ENCODE assay signal across 12 cellular contexts in the genomic region with DNA sequence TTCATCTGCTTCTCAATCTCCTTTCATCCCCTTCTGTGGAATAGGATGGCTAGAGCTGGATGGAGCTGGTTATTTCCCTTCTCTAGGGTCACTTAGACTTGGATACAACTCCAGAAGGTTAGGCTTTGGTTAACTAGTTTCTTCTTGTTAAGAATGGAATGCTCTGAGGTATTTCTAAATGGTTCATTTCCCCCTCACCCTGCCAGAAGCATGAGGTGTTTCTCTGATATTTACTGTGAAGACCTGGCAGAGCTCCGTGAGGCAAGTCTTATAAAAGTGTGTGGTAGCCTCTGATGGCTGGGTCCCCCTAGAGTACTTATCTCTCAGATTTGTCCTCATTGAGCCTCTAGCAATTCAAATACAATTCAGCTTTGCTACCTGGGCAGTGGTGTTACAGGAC.
DNase-seq lines count a peak whose midpoint lies in the region; ATAC-seq, FAIRE-seq and TF ChIP-seq lines count a peak whose summit lies in the region.
"Had no signal": no experiment of that assay in that cellular context is flagged by ENCODE, and none has a peak within 500 bp of the region (broad histone marks: within the 10 kb centered on the region; RNA-seq: fewer than 3 reads in every experiment).

No MANE protein-coding gene starts in this region.

- no peak for TF ChIP-seq POLR2A in H54 (IDR thresholded peaks at IDR 0.05; ENCODE audit: low read depth, low read length)
- no peak for TF ChIP-seq POLR2A in sigmoid colon (IDR thresholded peaks at IDR 0.05)

- H3K9me3 ChIP-seq in RWPE2 (ENCODE audit: severe bottlenecking): no peaks in the 10 kb centered on the region
- H3K9me3 ChIP-seq in sigmoid colon: no peaks in the 10 kb centered on the region
- H3K9me3 ChIP-seq: prostate gland had no signal

- H3K27me3 ChIP-seq in RWPE2 (ENCODE audit: insufficient read depth, poor library complexity, severe bottlenecking): no peaks in the 10 kb centered on the region
- H3K27me3 ChIP-seq in sigmoid colon: no peaks in the 10 kb centered on the region

- ATAC-seq in RWPE2 (ENCODE audit: low read depth) (peak; percentile 80), HG03460 (IDR thresholded peaks at IDR 0.05; ENCODE audit: unreplicated experiment) (no peak), GM19452 (IDR thresholded peaks at IDR 0.05; ENCODE audit: unreplicated experiment) (no peak)

- H3K4me3 ChIP-seq in RWPE2 (ENCODE audit: severe bottlenecking) (peak overlapping the region; percentile 11), sigmoid colon (peak overlapping the region in 3 of 4 donors; percentile 19 to 34 (median 23))
- H3K4me3 ChIP-seq: prostate gland had no signal

- H3K4me1 ChIP-seq in RWPE2 (ENCODE audit: insufficient read depth, poor library complexity, severe bottlenecking) (no peaks in the 10 kb centered on the region), sigmoid colon (peaks cover 0 to 11% (median 0%) of the 10 kb centered on the region in 4 donors)
- H3K4me1 ChIP-seq: prostate gland had no signal

- DNase-seq in H54 (ENCODE audit: insufficient read length, low spot score) (no peak), RWPE2 (ENCODE audit: low spot score) (no peak), fibroblast of peridontal ligament (ENCODE audit: extremely low read depth) (peak; percentile 14), sigmoid colon (no peak), AG08396 (ENCODE audit: low spot score) (no peak)
- DNase-seq in activated effector memory CD4-positive, alpha-beta T cell treated with Interleukin-2 at 50 U/mL for 16 hours: no peak
- DNase-seq: anterior cingulate cortex, H7, NCI-H1092 treated with DMSO at 0.1 percent for 48 hours had no signal

- intact Hi-C loops in sigmoid colon (cut with DNase I): no loop called here

- TF ChIP-seq CTCF in RWPE2 (IDR thresholded peaks at IDR 0.05; ENCODE audit: poor library complexity, severe bottlenecking): no peak
- no peak for TF ChIP-seq CTCF in sigmoid colon (IDR thresholded peaks at IDR 0.05)

- no peak for TF ChIP-seq EP300 in sigmoid colon (IDR thresholded peaks at IDR 0.05)

- H3K36me3 ChIP-seq in RWPE2 (ENCODE audit: low read depth) (no peaks in the 10 kb centered on the region), sigmoid colon (no peaks in the 10 kb centered on the region)
- H3K36me3 ChIP-seq: prostate gland had no signal

- FAIRE-seq in H54 (lab: Jason Lieb, UNC): peak; percentile 84

- H3K27ac ChIP-seq in RWPE2 (ENCODE audit: poor library complexity, severe bottlenecking) (no peak overlapping the region), sigmoid colon (peak overlapping the region in 3 of 4 donors; percentile 25 to 59 (median 38))

- WGBS in sigmoid colon, 2 donors: 61 to 75% methylated on average over 1 of the region's 1 CpG
